In genomic region chr6:15329154-15329781, GRCh38 we compare ENCODE assay signal across 11 cellular contexts.
A peak's percentile ranks its signal among the peaks of the same experiment; 100 is the strongest.
DNase-seq lines count a peak whose midpoint lies in the region; ATAC-seq and TF ChIP-seq lines count a peak whose summit lies in the region.
"Had no signal": no experiment of that assay in that cellular context is flagged by ENCODE, and none has a peak within 500 bp of the region (broad histone marks: within the 10 kb centered on the region; RNA-seq: fewer than 3 reads in every experiment).

No MANE protein-coding gene starts in this region.

- DNase-seq in MV-4-11 (lab: John Stamatoyannopoulos, UW) (peak; percentile 28), astrocyte of the hippocampus (ENCODE audit: low read depth, low spot score) (peak; percentile 75), mesendoderm (peak; percentile 55), endothelial cell (ENCODE audit: low spot score) (no peak), dermis blood vessel endothelial cell (no peak)
- DNase-seq in activated effector memory CD4-positive, alpha-beta T cell treated with anti-CD3 and anti-CD28 coated beads, Interleukin-2, amount 50 U/mL, for 16 hours = no peak
- DNase-seq: activated CD8-positive, alpha-beta memory T cell treated with anti-CD3 and anti-CD28 coated beads, Interleukin-2, amount 50 U/mL, for 48 hours; Kasumi-1 had no signal

- H3K79me1 ChIP-seq in mesendoderm (ENCODE audit: low read length) = peaks cover 8% of the 10 kb centered on the region

- H3K27me3 ChIP-seq in BLaER1 (no peaks in the 10 kb centered on the region), mesendoderm (ENCODE audit: insufficient read depth, low read length, poor library complexity) (no peaks in the 10 kb centered on the region)

- no peak overlapping the region for H2BK120ac ChIP-seq in mesendoderm (ENCODE audit: low read depth, low read length)

- no peak for ATAC-seq in GM21737 (IDR thresholded peaks at IDR 0.05; ENCODE audit: unreplicated experiment)

- no peak overlapping the region for H2BK5ac ChIP-seq in mesendoderm (ENCODE audit: low read length)

- H3K4me1 Mint-ChIP-seq in endothelial cell (ENCODE audit: unreplicated experiment) = peaks cover 43% of the 10 kb centered on the region

- H3K27ac ChIP-seq in BLaER1 (no peak overlapping the region), mesendoderm (ENCODE audit: low read depth, low read length) (no peak overlapping the region)
- H3K27ac ChIP-seq: thoracic aorta had no signal

- no peak overlapping the region for H3K4ac ChIP-seq in mesendoderm (ENCODE audit: low read depth, low read length)

- H3K18ac ChIP-seq in mesendoderm (ENCODE audit: low read length) = no peak overlapping the region

- H4K8ac ChIP-seq in mesendoderm (ENCODE audit: low read depth, low read length) = no peak overlapping the region

- WGBS in mesendoderm (ENCODE audit: extremely low coverage, insufficient coverage, low lambda C conversion rate) = no CpG with 5 or more reads among the region's 4 CpGs

- H4K20me1 ChIP-seq in BLaER1 = peaks cover 100% of the 10 kb centered on the region

- H3K36me3 ChIP-seq in BLaER1 (peaks cover 7% of the 10 kb centered on the region; the same call in 1 of the 2 replicates), mesendoderm (ENCODE audit: control insufficient read depth, insufficient read depth, low read length) (no peaks in the 10 kb centered on the region)
- H3K36me3 ChIP-seq: thoracic aorta had no signal

- H3K56ac ChIP-seq in mesendoderm (ENCODE audit: low read length) = no peak overlapping the region

- H3K4me3 ChIP-seq in BLaER1 (no peak overlapping the region), mesendoderm (ENCODE audit: low read length) (no peak overlapping the region)
- H3K4me3 ChIP-seq: thoracic aorta had no signal

- no peak overlapping the region for H2AK5ac ChIP-seq in mesendoderm (ENCODE audit: low read length)

- no peak overlapping the region for H3K23ac ChIP-seq in mesendoderm (ENCODE audit: low read length)

- H3K4me1 ChIP-seq in BLaER1 = peaks cover 81% of the 10 kb centered on the region
- peaks cover 3% of the 10 kb centered on the region for H3K4me1 ChIP-seq in mesendoderm (ENCODE audit: control insufficient read depth, low read depth, low read length)

- no peak overlapping the region for H2BK15ac ChIP-seq in mesendoderm (replicated peaks; ENCODE audit: low read depth)

- H3K27me3 Mint-ChIP-seq in endothelial cell (ENCODE audit: unreplicated experiment) = peaks cover 2% of the 10 kb centered on the region

- no peak overlapping the region for H3K4me3 Mint-ChIP-seq in endothelial cell (ENCODE audit: unreplicated experiment)

- H3K9me3 Mint-ChIP-seq in endothelial cell (ENCODE audit: unreplicated experiment) = no peaks in the 10 kb centered on the region

- H3K4me2 ChIP-seq in BLaER1 (peak overlapping the region; percentile 74), mesendoderm (ENCODE audit: low read length) (no peak overlapping the region)

- peaks cover 3% of the 10 kb centered on the region; the same call in 1 of the 2 replicates for H3K9me3 ChIP-seq in BLaER1
- H3K9me3 ChIP-seq: thoracic aorta had no signal

- H3K27ac Mint-ChIP-seq in endothelial cell (ENCODE audit: unreplicated experiment) = no peak overlapping the region

- H3K9ac ChIP-seq in BLaER1 (peak overlapping the region; percentile 34; the same call in 1 of the 2 replicates), mesendoderm (ENCODE audit: low read length) (no peak overlapping the region)

- H3K36me3 Mint-ChIP-seq in endothelial cell (ENCODE audit: low read depth, unreplicated experiment) = no peaks in the 10 kb centered on the region

- no peak overlapping the region for H4K5ac ChIP-seq in mesendoderm (ENCODE audit: low read length)

- H3K79me2 ChIP-seq in mesendoderm (ENCODE audit: control insufficient read depth, insufficient read depth, low read length) = peaks cover 90% of the 10 kb centered on the region

- no peak for TF ChIP-seq CTCF in endothelial cell (IDR thresholded peaks at IDR 0.05; ENCODE audit: unreplicated experiment)

Comparison
In these comparisons a context has a peak if more than half of its experiments do, and no peak if none do; other contexts are left out.
1. DNase-seq: peak in MV-4-11 (single experiment), astrocyte of the hippocampus (single experiment) and mesendoderm (single experiment); none in endothelial cell (single experiment), dermis blood vessel endothelial cell (single experiment) and activated effector memory CD4-positive, alpha-beta T cell treated with anti-CD3 and anti-CD28 coated beads, Interleukin-2, amount 50 U/mL, for 16 hours (single experiment).